Comparison of ENCODE assay signal across 8 cellular contexts in the genomic region with DNA sequence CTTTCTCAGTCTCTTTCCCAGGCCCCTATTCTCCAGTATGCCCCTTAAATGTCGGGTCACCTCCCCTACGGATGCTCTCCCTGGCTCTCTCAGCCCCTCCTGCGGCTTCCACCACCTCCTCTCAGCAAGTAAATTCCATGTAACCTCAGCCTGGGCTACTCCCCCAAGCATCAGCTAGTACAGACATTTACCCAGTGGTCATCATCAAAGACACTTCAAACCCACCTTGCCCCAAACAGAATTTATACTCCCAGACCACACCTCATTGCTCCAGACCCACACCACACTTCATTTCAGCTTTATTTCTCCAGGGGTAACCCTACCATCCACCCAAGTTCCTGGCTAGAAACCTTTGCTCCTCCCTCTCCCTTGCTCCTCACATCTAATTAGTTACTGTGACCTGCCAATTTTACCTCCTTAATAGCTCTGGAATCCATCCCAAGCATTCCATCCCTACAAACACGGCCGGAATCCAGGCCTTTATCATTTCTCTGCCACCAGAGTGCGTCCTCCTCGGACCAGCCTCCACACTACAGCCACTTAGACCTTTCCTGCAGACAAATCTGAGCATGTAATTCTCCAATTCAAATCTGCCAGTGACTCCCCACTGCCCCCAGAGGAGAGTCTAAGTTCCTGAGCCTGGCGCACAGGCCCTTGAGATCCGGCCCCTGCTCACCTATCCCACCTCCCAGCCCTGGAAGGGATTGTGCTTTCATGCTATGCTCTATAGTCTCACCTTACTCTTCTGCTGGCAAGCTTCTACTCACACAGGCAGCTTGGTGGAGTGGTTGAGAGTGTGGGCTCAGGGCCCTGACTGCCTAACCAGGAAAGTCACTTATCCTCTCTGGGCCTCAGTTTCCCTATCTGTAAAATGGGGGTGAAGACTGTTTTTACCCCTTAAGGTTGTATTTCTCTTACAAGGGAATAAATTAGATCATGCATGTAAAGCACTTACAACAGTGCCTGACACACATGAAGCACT. TPM values are rescaled to one million over a fixed set of nuclear protein-coding genes. Genes with fewer than 3 reads are reported as not detected.
DNase-seq lines count a peak whose midpoint lies in the region; ATAC-seq and TF ChIP-seq lines count a peak whose summit lies in the region.

No MANE protein-coding gene starts in this region.

- peaks cover 3% of the 10 kb centered on the region for H3K27me3 Mint-ChIP-seq in brain
- H3K27me3 Mint-ChIP-seq in activated naive CD4-positive, alpha-beta T cell treated with anti-CD3 and anti-CD28 coated beads for 36 hours (ENCODE audit: low read depth) = peaks cover 20% of the 10 kb centered on the region

- CTCF ChIA-PET in activated naive CD4-positive, alpha-beta T cell treated with anti-CD3 and anti-CD28 coated beads for 36 hours (lab: Charles Lee) = no interaction called here

- ATAC-seq in HG03432 (IDR thresholded peaks at IDR 0.05; ENCODE audit: unreplicated experiment) (no peak), GM18858 (IDR thresholded peaks at IDR 0.05; ENCODE audit: unreplicated experiment) (no peak), HG03457 (IDR thresholded peaks at IDR 0.05; ENCODE audit: unreplicated experiment) (no peak)

- H3K4me1 Mint-ChIP-seq in brain = peaks cover 100% of the 10 kb centered on the region
- H3K4me1 Mint-ChIP-seq in activated naive CD4-positive, alpha-beta T cell treated with anti-CD3 and anti-CD28 coated beads for 36 hours (ENCODE audit: low read depth) = no peaks in the 10 kb centered on the region

- peak; percentile 71 for DNase-seq in DMS53 (lab: John Stamatoyannopoulos, UW)
- peak; percentile 42 to 55 for DNase-seq in lung microvascular endothelial cell (ENCODE audit: low read depth in 2 of 2)
- DNase-seq in activated naive CD4-positive, alpha-beta T cell treated with anti-CD3 and anti-CD28 coated beads for 36 hours = no peak

- peak overlapping the region in 3 of 5 experiments; percentile 0 to 54 (median 47) for H3K4me3 Mint-ChIP-seq in brain
- no peak overlapping the region for H3K4me3 Mint-ChIP-seq in activated naive CD4-positive, alpha-beta T cell treated with anti-CD3 and anti-CD28 coated beads for 36 hours

- H3K27ac Mint-ChIP-seq in brain = peak overlapping the region; percentile 3 to 100 (median 91)
- no peak overlapping the region for H3K27ac Mint-ChIP-seq in activated naive CD4-positive, alpha-beta T cell treated with anti-CD3 and anti-CD28 coated beads for 36 hours

- no peaks in the 10 kb centered on the region for H3K36me3 Mint-ChIP-seq in brain
- H3K36me3 Mint-ChIP-seq in activated naive CD4-positive, alpha-beta T cell treated with anti-CD3 and anti-CD28 coated beads for 36 hours (ENCODE audit: low read depth) = no peaks in the 10 kb centered on the region

- TF ChIP-seq CTCF in LNCAP (IDR thresholded peaks at IDR 0.05) (peak; percentile 59), brain (conservative IDR thresholded peaks at IDR 0.05) (peak; percentile 59 to 75)

- intact Hi-C loops in activated naive CD4-positive, alpha-beta T cell treated with anti-CD3 and anti-CD28 coated beads for 36 hours (cut with micrococcal nuclease) = no loop called here

- H3K9me3 Mint-ChIP-seq in brain = no peaks in the 10 kb centered on the region
- H3K9me3 Mint-ChIP-seq in activated naive CD4-positive, alpha-beta T cell treated with anti-CD3 and anti-CD28 coated beads for 36 hours = no peaks in the 10 kb centered on the region

RNA-seq across cellular contexts. Expression of a gene that starts 31.4 kb away (rescaled TPM):
- polyA plus RNA-seq in brain (ENCODE audit: insufficient read depth, low read depth, low replicate concordance) = 105 TPM
- 9.2 and 16.3 TPM in 2 replicates for total RNA-seq in lung microvascular endothelial cell
- total RNA-seq in activated naive CD4-positive, alpha-beta T cell treated with anti-CD3 and anti-CD28 coated beads for 36 hours = 10 to 100 TPM; 10.7 to 11.0 TPM
